In genomic region chr15:40751745-40752144, GRCh38 we compare ENCODE assay signal across 1 cellular context.
TF ChIP-seq lines count a peak whose summit lies in the region.

No MANE protein-coding gene starts in this region.

TF ChIP-seq in H1, 55 proteins besides CTCF, POLR2A, EP300 and RAD21:
- no peak for TF ChIP-seq NANOG (IDR thresholded peaks at IDR 0.05; ENCODE audit: insufficient read depth, low read depth, low read length, poor library complexity, severe bottlenecking)
- TF ChIP-seq KDM1A (IDR thresholded peaks at IDR 0.05; ENCODE audit: borderline replicate concordance, low read length) = no peak
- no peak for TF ChIP-seq TAF1 (IDR thresholded peaks at IDR 0.05; ENCODE audit: low read depth, low read length)
- TF ChIP-seq USF2 (IDR thresholded peaks at IDR 0.05; ENCODE audit: low read length) = no peak
